Comparison of ENCODE assay signal across 8 cellular contexts in the genomic region with DNA sequence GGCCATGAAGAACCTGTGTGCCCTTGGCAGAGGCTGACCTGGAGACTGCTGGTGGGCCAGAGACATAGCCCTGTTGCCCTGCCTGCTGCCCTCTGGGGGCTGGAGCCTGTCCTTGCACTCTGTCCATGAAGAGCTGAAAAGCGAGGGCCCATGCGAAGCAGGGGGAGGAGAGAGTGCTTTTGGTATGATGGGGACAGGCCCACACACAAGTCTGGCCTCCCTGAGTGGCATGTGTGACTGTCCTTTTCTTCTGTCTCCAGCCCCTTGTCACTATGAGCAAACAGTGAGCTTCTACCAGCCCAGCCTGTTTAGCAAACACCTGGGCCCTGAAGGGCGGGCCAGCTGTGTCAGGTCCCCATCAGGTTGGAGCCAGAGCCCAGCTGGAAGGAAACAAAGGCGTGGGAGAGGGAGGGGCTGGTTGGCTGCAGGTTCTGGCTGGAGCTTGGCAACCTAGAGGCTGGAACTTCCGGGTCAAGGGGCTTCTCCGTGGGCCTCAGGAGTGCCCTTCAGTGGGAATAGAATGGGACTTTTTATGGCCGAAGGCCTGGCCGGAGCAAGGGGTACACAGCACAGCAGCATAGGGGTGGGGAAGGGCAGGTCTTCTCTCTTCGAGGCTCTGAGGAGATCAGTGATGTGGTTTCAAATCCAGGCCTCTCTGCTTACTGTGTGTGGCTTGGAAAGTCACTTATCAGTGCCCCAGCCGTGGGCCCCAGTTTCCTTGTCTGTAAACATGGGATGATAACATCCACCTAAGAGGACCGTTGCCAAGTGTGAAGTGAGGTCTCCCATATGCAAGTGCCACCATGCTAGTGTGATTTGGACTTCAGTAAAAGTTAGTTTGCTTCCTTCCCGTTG. TPM values are rescaled to one million over a fixed set of nuclear protein-coding genes. Genes with fewer than 3 reads are reported as not detected.
DNase-seq lines count a peak whose midpoint lies in the region; ATAC-seq, FAIRE-seq and TF ChIP-seq lines count a peak whose summit lies in the region.

No MANE protein-coding gene starts in this region.

- H3K4me3 ChIP-seq in KMS-11 (IDR thresholded peaks at IDR 0.05; ENCODE audit: insufficient read depth, low read depth, low read length) (no peak overlapping the region), epithelial cell of esophagus (ENCODE audit: low read length) (no peak overlapping the region)

- no peak overlapping the region for H3K9ac ChIP-seq in KMS-11

- no peaks in the 10 kb centered on the region for H3K79me2 ChIP-seq in KMS-11 (ENCODE audit: insufficient read depth, low read depth)

- H3K27ac Mint-ChIP-seq in T-cell = no peak overlapping the region
- H3K27ac Mint-ChIP-seq in neural crest cell (ENCODE audit: unreplicated experiment) = no peak overlapping the region

- ATAC-seq in GM19324 (IDR thresholded peaks at IDR 0.05; ENCODE audit: low FRiP score, unreplicated experiment) = peak; percentile 50
- peak; percentile 43 to 74 (median 64) for ATAC-seq in T-cell (replicated peaks in 1 of 4)

- no peaks in the 10 kb centered on the region for H3K36me3 ChIP-seq in KMS-11 (ENCODE audit: insufficient read depth)

- H3K4me1 ChIP-seq in KMS-11 (ENCODE audit: low read depth, poor library complexity, severe bottlenecking) = no peaks in the 10 kb centered on the region

- H3K4me1 Mint-ChIP-seq in T-cell = peaks cover 0 to 8% (median 0%) of the 10 kb centered on the region in 3 donors
- H3K4me1 Mint-ChIP-seq in neural crest cell = no peaks in the 10 kb centered on the region

- no peak overlapping the region for H3K27ac ChIP-seq in KMS-11

- H3K27me3 Mint-ChIP-seq in T-cell (no peaks in the 10 kb centered on the region), neural crest cell (ENCODE audit: low read depth) (no peaks in the 10 kb centered on the region)

- TF ChIP-seq CTCF in KMS-11 (conservative IDR thresholded peaks at IDR 0.05; ENCODE audit: low read depth, low read length) (peak; percentile 89), epithelial cell of esophagus (IDR thresholded peaks at IDR 0.05; ENCODE audit: insufficient read depth, low read depth, low read length, missing control alignments) (peak; percentile 66), neural crest cell (conservative IDR thresholded peaks at IDR 0.05) (peak; percentile 71)

- peak; percentile 50 for DNase-seq in Caki2 (ENCODE audit: low read depth)
- DNase-seq in T-cell = peak in 15 of 34 experiments; percentile 14 to 34 (median 23)
- DNase-seq in epithelial cell of esophagus (ENCODE audit: low read depth) = peak; percentile 70
- peak; percentile 49 for DNase-seq in neural crest cell (ENCODE audit: low read depth, low spot score)
- DNase-seq in GM19239 (ENCODE audit: insufficient read length, low spot score) = no peak
- DNase-seq in T-helper 9 cell = no peak

- no peak overlapping the region for H3K4me2 ChIP-seq in KMS-11

- no peaks in the 10 kb centered on the region for H3K27me3 ChIP-seq in KMS-11 (ENCODE audit: insufficient read depth, low read depth)

- CTCF ChIA-PET in T-cell (lab: Charles Lee) = interaction anchor here (0.7 to 1.7 kb wide), 9 partner anchors 10 to 462 kb away, joined by 3 to 4 read pairs (median 3); a partner anchor contains a TSS

- H4K20me1 ChIP-seq in KMS-11 (ENCODE audit: insufficient read depth) = no peaks in the 10 kb centered on the region

- POLR2A ChIA-PET in T-cell (lab: Charles Lee) = no interaction called here

- H3K36me3 Mint-ChIP-seq in T-cell (peaks cover 7% of the 10 kb centered on the region), neural crest cell (ENCODE audit: low read depth) (no peaks in the 10 kb centered on the region)

- in situ Hi-C loops in Caki2 (cut with HindIII; ENCODE audit: low pct_unique_long_range_greater_than_20kb, low sequenced_read_pairs) = no loop called here

- H3K9me3 Mint-ChIP-seq in T-cell (no peaks in the 10 kb centered on the region), neural crest cell (no peaks in the 10 kb centered on the region)

- no peak overlapping the region for H2AFZ ChIP-seq in KMS-11 (ENCODE audit: low read depth)

- FAIRE-seq in GM19239 (lab: Jason Lieb, UNC) = no peak

- H3K4me3 Mint-ChIP-seq in T-cell (no peak overlapping the region), neural crest cell (no peak overlapping the region)

RNA-seq across cellular contexts. Expression of a gene that starts 14.3 kb away (rescaled TPM):
- total RNA-seq in Caki2 (2014; rRNA removed; shearing (Covaris generic); ENCODE audit: low replicate concordance) = 84.0 and 97.3 TPM in 2 replicates
- total RNA-seq in T-cell = 10 to 100 TPM; 19.7 to 32.5 (median 28.2) TPM
- total RNA-seq in neural crest cell = 34.7 and 39.8 TPM in 2 replicates

Comparison
In these comparisons a context has a peak if more than half of its experiments do, and no peak if none do; other contexts are left out.
1. DNase-seq: peak in Caki2 (single experiment), epithelial cell of esophagus (single experiment) and neural crest cell (single experiment); none in GM19239 (single experiment) and T-helper 9 cell (single experiment).
2. Peak in every context shown above with its lines, with median percentiles within 50 percentile points of each other: CTCF ChIP-seq.